ENCODE assay signal across 10 cellular contexts in the genomic region with DNA sequence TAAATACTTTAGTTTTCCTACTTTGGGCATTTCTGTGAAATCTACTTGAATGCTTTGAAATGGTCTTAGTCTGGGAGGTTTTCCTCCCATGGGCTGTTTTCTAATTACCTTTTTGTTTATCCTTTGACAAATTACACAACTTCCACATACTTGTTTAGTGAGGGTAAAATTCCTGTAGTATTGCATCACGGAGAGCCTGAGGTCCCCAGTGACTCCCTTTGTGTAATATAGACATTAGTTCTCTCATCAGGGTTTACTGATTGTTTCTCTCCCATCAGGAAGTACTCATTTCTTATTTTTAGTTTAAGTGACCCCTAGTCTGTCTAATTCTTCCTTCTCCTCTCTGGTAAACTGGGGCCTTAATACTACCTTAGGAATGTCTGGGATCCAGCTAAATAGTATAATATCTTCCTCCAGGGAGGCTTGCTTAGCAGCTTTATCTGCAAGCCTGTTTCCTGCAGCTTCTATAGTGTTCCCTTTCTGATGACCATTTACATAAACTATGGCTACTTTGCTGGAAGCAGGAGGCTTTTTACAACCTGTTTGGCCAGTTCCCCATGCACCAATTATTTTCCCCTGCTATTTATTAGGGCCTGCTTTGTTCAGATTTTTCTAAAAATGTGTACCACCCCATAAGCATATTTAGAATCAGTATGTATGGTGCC.
DNase-seq lines count a peak whose midpoint lies in the region; ATAC-seq and TF ChIP-seq lines count a peak whose summit lies in the region.
"Had no signal": no experiment of that assay in that cellular context is flagged by ENCODE, and none has a peak within 500 bp of the region (broad histone marks: within the 10 kb centered on the region; RNA-seq: fewer than 3 reads in every experiment).

No MANE protein-coding gene starts in this region.

- peaks cover 0 to 7% (median 0%) of the 10 kb centered on the region in 4 donors for H3K4me1 ChIP-seq in sigmoid colon
- H3K4me1 ChIP-seq in BE2C = no peaks in the 10 kb centered on the region

- H3K27me3 ChIP-seq in sigmoid colon = no peaks in the 10 kb centered on the region
- H3K27me3 ChIP-seq in BE2C = no peaks in the 10 kb centered on the region

- H3K36me3 Mint-ChIP-seq in activated naive CD4-positive, alpha-beta T cell treated with anti-CD3 and anti-CD28 coated beads, Interleukin-2, amount 50 U/mL, for 72 hours = peaks cover 0 to 6% of the 10 kb centered on the region in 2 donors

- H3K9me3 ChIP-seq in sigmoid colon (no peaks in the 10 kb centered on the region), BE2C (no peaks in the 10 kb centered on the region)

- WGBS in sigmoid colon, 2 donors = 0 to 63% methylated on average over 1 of the region's 1 CpG

- no peak for TF ChIP-seq EP300 in sigmoid colon (IDR thresholded peaks at IDR 0.05)

- H3K27ac ChIP-seq in sigmoid colon = peak overlapping the region in 3 of 4 donors; percentile 34 to 43 (median 42)

- no peak for TF ChIP-seq CTCF in sigmoid colon (IDR thresholded peaks at IDR 0.05)
- TF ChIP-seq CTCF in BE2C (IDR thresholded peaks at IDR 0.05; ENCODE audit: low read depth, low read length) = no peak

- intact Hi-C loops in sigmoid colon (cut with DNase I) = no loop called here

- no peak for ATAC-seq in activated naive CD4-positive, alpha-beta T cell treated with anti-CD3 and anti-CD28 coated beads, Interleukin-2, amount 50 U/mL, for 72 hours
- ATAC-seq: activated CD4-positive, alpha-beta T cell treated with anti-CD3 and anti-CD28 coated beads for 36 hours had no signal

- no peaks in the 10 kb centered on the region for H3K36me3 ChIP-seq in sigmoid colon
- no peaks in the 10 kb centered on the region for H3K36me3 ChIP-seq in BE2C

- DNase-seq in ELF-1 (ENCODE audit: low read depth, low spot score) = peak; percentile 50
- DNase-seq in NCI-H460 (ENCODE audit: extremely low read depth, low read depth) = peak; percentile 69
- peak; percentile 92 for DNase-seq in fibroblast of gingiva (ENCODE audit: low read depth)
- DNase-seq in sigmoid colon = no peak
- no peak for DNase-seq in NCI-H345 treated with DMSO at 0.1 percent for 48 hours (lab: John Stamatoyannopoulos, UW; ENCODE audit: unreplicated experiment)
- DNase-seq in activated naive CD4-positive, alpha-beta T cell treated with anti-CD3 and anti-CD28 coated beads, Interleukin-2, amount 50 U/mL, for 72 hours (ENCODE audit: low spot score in 2 of 2) = no peak
- DNase-seq in activated CD8-positive, alpha-beta memory T cell treated with anti-CD3 and anti-CD28 coated beads for 24 hours = no peak
- DNase-seq in BE2C = no peak
- DNase-seq: activated CD4-positive, alpha-beta T cell treated with anti-CD3 and anti-CD28 coated beads for 36 hours; NCI-H345 had no signal

- TF ChIP-seq POLR2A in sigmoid colon (IDR thresholded peaks at IDR 0.05) = no peak

- peaks cover 0 to 13% of the 10 kb centered on the region in 2 donors for H3K9me3 Mint-ChIP-seq in activated naive CD4-positive, alpha-beta T cell treated with anti-CD3 and anti-CD28 coated beads, Interleukin-2, amount 50 U/mL, for 72 hours

- no peak overlapping the region for H3K4me3 ChIP-seq in sigmoid colon
- H3K4me3 ChIP-seq in BE2C (ENCODE audit: low read depth, low read length) = no peak overlapping the region

- no peak overlapping the region for H3K27ac Mint-ChIP-seq in activated naive CD4-positive, alpha-beta T cell treated with anti-CD3 and anti-CD28 coated beads, Interleukin-2, amount 50 U/mL, for 72 hours
- H3K27ac Mint-ChIP-seq: activated CD4-positive, alpha-beta T cell treated with anti-CD3 and anti-CD28 coated beads for 36 hours had no signal

Comparison
In these comparisons a context has a peak if more than half of its experiments do, and no peak if none do; other contexts are left out.
1. DNase-seq: peak in ELF-1 (single experiment), NCI-H460 (single experiment) and fibroblast of gingiva (single experiment); none in sigmoid colon (single experiment), NCI-H345 treated with DMSO at 0.1 percent for 48 hours (single experiment), activated naive CD4-positive, alpha-beta T cell treated with anti-CD3 and anti-CD28 coated beads, Interleukin-2, amount 50 U/mL, for 72 hours (0 of 2), activated CD8-positive, alpha-beta memory T cell treated with anti-CD3 and anti-CD28 coated beads for 24 hours (single experiment) and BE2C (single experiment).